In the genomic region with DNA sequence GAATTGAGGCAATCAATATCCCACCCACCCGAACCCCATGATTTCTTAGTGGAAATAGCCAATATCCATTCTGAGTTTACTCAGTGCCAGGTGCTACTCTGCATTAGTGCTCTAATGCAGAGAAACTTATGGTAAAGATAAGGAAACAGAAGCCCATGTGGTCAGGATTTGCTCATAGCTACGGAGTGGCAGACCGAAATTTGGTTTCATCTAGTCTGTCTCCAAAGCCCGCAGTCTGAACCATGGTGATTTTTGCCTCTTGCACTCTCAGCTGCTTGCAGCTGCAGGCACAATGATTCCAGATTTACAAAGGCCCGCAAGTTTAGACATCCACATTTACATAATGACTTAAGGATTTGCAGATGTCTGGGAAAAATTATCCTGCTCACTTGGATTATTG, we compare ENCODE assay signal across 30 cellular contexts.
"Had no signal": no experiment of that assay in that cellular context is flagged by ENCODE, and none has a peak within 500 bp of the region (broad histone marks: within the 10 kb centered on the region; RNA-seq: fewer than 3 reads in every experiment).

No MANE protein-coding gene starts in this region.

- H3K9me3 Mint-ChIP-seq: activated CD4-positive, alpha-beta memory T cell treated with anti-CD3 and anti-CD28 coated beads for 36 hours; activated naive CD4-positive, alpha-beta T cell treated with anti-CD3 and anti-CD28 coated beads, Interleukin-2, amount 10 ng/mL, durations not matched to agents 7 days and 5 days; activated T-helper 1 cell treated with anti-CD3 and anti-CD28 coated beads, Interleukin-12 subunit alpha, Interleukin-12 subunit beta, Interleukin-2, Interleukin-4 antibody, amounts not matched to agents 30 ng/mL and 10 ng/mL and 1 ng/mL, durations not matched to agents 14 hours and 24 hours and 36 hours; activated T-helper 2 cell treated with anti-CD3 and anti-CD28 coated beads, Interferon-gamma antibody, Interleukin-2, Interleukin-4, amounts not matched to agents 10 μg/mL and 5 μg/mL and 100 μg/mL, durations not matched to agents 14 hours and 24 hours and 36 hours; endodermal cell had no signal

- ATAC-seq: activated CD4-positive, alpha-beta T cell treated with anti-CD3 and anti-CD28 coated beads for 36 hours; activated CD8-positive, alpha-beta memory T cell treated with anti-CD3 and anti-CD28 coated beads, Interleukin-2, amount 10 ng/mL, durations not matched to agents 7 days and 5 days; activated CD8-positive, alpha-beta T cell treated with anti-CD3 and anti-CD28 coated beads, Interleukin-2, amount 10 ng/mL, durations not matched to agents 7 days and 5 days; activated naive CD4-positive, alpha-beta T cell treated with anti-CD3 and anti-CD28 coated beads, Interleukin-2, amount 50 U/mL, for 72 hours; esophagus mucosa had no signal

- H3K4me3 ChIP-seq: ascending aorta, breast epithelium, cardiac muscle cell, coronary artery, dorsolateral prefrontal cortex had no signal

- H3K36me3 ChIP-seq: ascending aorta, breast epithelium, cardiac muscle cell had no signal

- H3K9me3 ChIP-seq: breast epithelium had no signal

- H3K4me3 Mint-ChIP-seq: activated CD4-positive, alpha-beta memory T cell treated with anti-CD3 and anti-CD28 coated beads for 36 hours; activated CD4-positive, alpha-beta T cell treated with anti-CD3 and anti-CD28 coated beads for 36 hours; activated CD4-positive, alpha-beta T cell treated with anti-CD3 and anti-CD28 coated beads, Interleukin-2, amount 10 ng/mL, durations not matched to agents 24 days and 14 days; activated CD8-positive, alpha-beta memory T cell treated with anti-CD3 and anti-CD28 coated beads, Interleukin-2, amount 10 ng/mL, durations not matched to agents 7 days and 5 days; activated CD8-positive, alpha-beta T cell treated with anti-CD3 and anti-CD28 coated beads, Interleukin-2, amount 10 ng/mL, durations not matched to agents 7 days and 5 days; activated naive CD4-positive, alpha-beta T cell treated with anti-CD3 and anti-CD28 coated beads, Interleukin-2, amount 10 ng/mL, durations not matched to agents 7 days and 5 days; activated naive CD8-positive, alpha-beta T cell treated with anti-CD3 and anti-CD28 coated beads, Interleukin-2, amount 10 ng/mL, durations not matched to agents 7 days and 5 days; activated T-helper 1 cell treated with anti-CD3 and anti-CD28 coated beads, Interleukin-12 subunit alpha, Interleukin-12 subunit beta, Interleukin-2, Interleukin-4 antibody, amounts not matched to agents 30 ng/mL and 10 ng/mL and 1 ng/mL, durations not matched to agents 14 hours and 24 hours and 36 hours; brain; central memory CD8-positive, alpha-beta T cell; dendritic cell treated with granulocyte-macrophage colony-stimulating factor and Interleukin-4, amounts not matched to agents 40 ng/mL and 50 ng/mL, for 4 days; endodermal cell had no signal

- DNase-seq: activated CD4-positive, alpha-beta memory T cell treated with anti-CD3 and anti-CD28 coated beads for 36 hours; activated CD4-positive, alpha-beta T cell treated with anti-CD3 and anti-CD28 coated beads for 36 hours; activated CD4-positive, alpha-beta T cell treated with anti-CD3 and anti-CD28 coated beads, Interleukin-2, amount 10 ng/mL, durations not matched to agents 24 days and 14 days; activated CD4-positive, CD25-positive, alpha-beta regulatory T cell; activated CD4-positive, CD25-positive, alpha-beta regulatory T cell treated with anti-CD3 and anti-CD28 coated beads, Interleukin-2, amount 50 U/mL, for 72 hours; activated CD8-positive, alpha-beta memory T cell treated with anti-CD3 and anti-CD28 coated beads, Interleukin-2, amount 10 ng/mL, durations not matched to agents 7 days and 5 days; activated CD8-positive, alpha-beta memory T cell treated with anti-CD3 and anti-CD28 coated beads, Interleukin-2, amount 50 U/mL, for 4 hours; activated CD8-positive, alpha-beta T cell treated with anti-CD3 and anti-CD28 coated beads, Interleukin-2, amount 10 ng/mL, durations not matched to agents 7 days and 5 days; activated effector memory CD4-positive, alpha-beta T cell treated with anti-CD3 and anti-CD28 coated beads, Interleukin-2, amount 50 U/mL, for 16 hours; activated naive CD4-positive, alpha-beta T cell; activated naive CD4-positive, alpha-beta T cell treated with anti-CD3 and anti-CD28 coated beads, Interleukin-2, amount 10 ng/mL, durations not matched to agents 7 days and 5 days; activated naive CD8-positive, alpha-beta T cell treated with anti-CD3 and anti-CD28 coated beads, Interleukin-2, amount 10 ng/mL, durations not matched to agents 7 days and 5 days; activated T-cell treated with anti-CD3 and anti-CD28 coated beads, Interleukin-2, amount 50 U/mL, for 1 hour; activated T-cell treated with anti-CD3 and anti-CD28 coated beads, Interleukin-2, amount 50 U/mL, for 48 hours; effector memory CD4-positive, alpha-beta T cell; endodermal cell; head of caudate nucleus; T-helper 2 cell had no signal

- H3K36me3 Mint-ChIP-seq: activated CD4-positive, alpha-beta memory T cell treated with anti-CD3 and anti-CD28 coated beads for 36 hours; activated CD8-positive, alpha-beta memory T cell treated with anti-CD3 and anti-CD28 coated beads, Interleukin-2, amount 10 ng/mL, durations not matched to agents 7 days and 5 days; activated naive CD4-positive, alpha-beta T cell treated with anti-CD3 and anti-CD28 coated beads, Interleukin-2, amount 10 ng/mL, durations not matched to agents 7 days and 5 days; activated naive CD8-positive, alpha-beta T cell treated with anti-CD3 and anti-CD28 coated beads, Interleukin-2, amount 10 ng/mL, durations not matched to agents 7 days and 5 days; brain had no signal

- H3K4me1 ChIP-seq: breast epithelium had no signal

- H3K27me3 ChIP-seq: ascending aorta, breast epithelium, cardiac muscle cell had no signal

- H3K27ac ChIP-seq: ascending aorta, breast epithelium, cardiac muscle cell, coronary artery had no signal

- H3K4me1 Mint-ChIP-seq: activated CD4-positive, alpha-beta T cell treated with anti-CD3 and anti-CD28 coated beads for 36 hours; activated CD4-positive, alpha-beta T cell treated with anti-CD3 and anti-CD28 coated beads, Interleukin-2, amount 10 ng/mL, durations not matched to agents 24 days and 14 days; activated CD8-positive, alpha-beta memory T cell treated with anti-CD3 and anti-CD28 coated beads, Interleukin-2, amount 10 ng/mL, durations not matched to agents 7 days and 5 days; activated naive CD8-positive, alpha-beta T cell treated with anti-CD3 and anti-CD28 coated beads, Interleukin-2, amount 10 ng/mL, durations not matched to agents 7 days and 5 days; central memory CD8-positive, alpha-beta T cell; endodermal cell had no signal

- H3K27me3 Mint-ChIP-seq: activated CD4-positive, alpha-beta memory T cell treated with anti-CD3 and anti-CD28 coated beads for 36 hours; activated CD4-positive, alpha-beta T cell treated with anti-CD3 and anti-CD28 coated beads, Interleukin-2, amount 10 ng/mL, durations not matched to agents 24 days and 14 days; activated CD8-positive, alpha-beta memory T cell treated with anti-CD3 and anti-CD28 coated beads, Interleukin-2, amount 10 ng/mL, durations not matched to agents 7 days and 5 days; activated naive CD8-positive, alpha-beta T cell treated with anti-CD3 and anti-CD28 coated beads, Interleukin-2, amount 10 ng/mL, durations not matched to agents 7 days and 5 days; brain; central memory CD8-positive, alpha-beta T cell had no signal

- H3K27ac Mint-ChIP-seq: activated CD4-positive, alpha-beta memory T cell treated with anti-CD3 and anti-CD28 coated beads for 36 hours; activated CD4-positive, alpha-beta T cell treated with anti-CD3 and anti-CD28 coated beads for 36 hours; activated CD4-positive, alpha-beta T cell treated with anti-CD3 and anti-CD28 coated beads, Interleukin-2, amount 10 ng/mL, durations not matched to agents 24 days and 14 days; activated CD8-positive, alpha-beta memory T cell treated with anti-CD3 and anti-CD28 coated beads, Interleukin-2, amount 10 ng/mL, durations not matched to agents 7 days and 5 days; activated CD8-positive, alpha-beta T cell treated with anti-CD3 and anti-CD28 coated beads, Interleukin-2, amount 10 ng/mL, durations not matched to agents 7 days and 5 days; activated naive CD4-positive, alpha-beta T cell treated with anti-CD3 and anti-CD28 coated beads, Interleukin-2, amount 10 ng/mL, durations not matched to agents 7 days and 5 days; activated naive CD4-positive, alpha-beta T cell treated with anti-CD3 and anti-CD28 coated beads, Interleukin-2, amount 50 U/mL, for 72 hours; activated naive CD8-positive, alpha-beta T cell treated with anti-CD3 and anti-CD28 coated beads, Interleukin-2, amount 10 ng/mL, durations not matched to agents 7 days and 5 days; activated T-helper 1 cell treated with anti-CD3 and anti-CD28 coated beads, Interleukin-12 subunit alpha, Interleukin-12 subunit beta, Interleukin-2, Interleukin-4 antibody, amounts not matched to agents 30 ng/mL and 10 ng/mL and 1 ng/mL, durations not matched to agents 14 hours and 24 hours and 36 hours; activated T-helper 2 cell treated with anti-CD3 and anti-CD28 coated beads, Interferon-gamma antibody, Interleukin-2, Interleukin-4, amounts not matched to agents 10 μg/mL and 5 μg/mL and 100 μg/mL, durations not matched to agents 14 hours and 24 hours and 36 hours; brain; dendritic cell treated with granulocyte-macrophage colony-stimulating factor and Interleukin-4, amounts not matched to agents 40 ng/mL and 50 ng/mL, for 4 days; endodermal cell had no signal
